Comparison of ENCODE assay signal across 8 cellular contexts in genomic region chr21:45818904-45819285, GRCh38.
A peak's percentile ranks its signal among the peaks of the same experiment; 100 is the strongest.
DNase-seq lines count a peak whose midpoint lies in the region; ATAC-seq and TF ChIP-seq lines count a peak whose summit lies in the region.

No MANE protein-coding gene starts in this region.

- H3K9me3 Mint-ChIP-seq in Calu3 (ENCODE audit: low read depth, unreplicated experiment) (no peaks in the 10 kb centered on the region), nephron (no peaks in the 10 kb centered on the region)

- no peaks in the 10 kb centered on the region for H3K36me3 ChIP-seq in OCI-LY3 (replicated peaks; ENCODE audit: low read depth, low read length)

- no peak overlapping the region for H3K27ac Mint-ChIP-seq in Calu3 (ENCODE audit: unreplicated experiment)
- peak overlapping the region in 2 of 3 experiments; percentile 66 to 82 for H3K27ac Mint-ChIP-seq in nephron

- H3K9ac ChIP-seq in OCI-LY3 (ENCODE audit: low read length): no peak overlapping the region

- no peak overlapping the region for H2AFZ ChIP-seq in OCI-LY3 (ENCODE audit: low read depth, low read length)

- no peaks in the 10 kb centered on the region for H4K20me1 ChIP-seq in OCI-LY3 (ENCODE audit: insufficient read depth, low read length)

- H3K4me2 ChIP-seq in OCI-LY3 (ENCODE audit: low read length): peak overlapping the region; percentile 53

- CTCF ChIA-PET in Calu3 (lab: Charles Lee): interaction anchor here (1.3 kb wide), 1 partner anchor 682 kb away, joined by 4 read pairs; no protein-coding TSS in a partner anchor

- H3K4me1 Mint-ChIP-seq in Calu3 (ENCODE audit: low read depth, unreplicated experiment) (peaks cover 12% of the 10 kb centered on the region), nephron (peaks cover 46% of the 10 kb centered on the region)

- ATAC-seq in GM18502 (IDR thresholded peaks at IDR 0.05; ENCODE audit: poor library complexity, unreplicated experiment) (no peak), GM21825 (IDR thresholded peaks at IDR 0.05; ENCODE audit: unreplicated experiment) (no peak)

- peak overlapping the region; percentile 56 for H3K4me3 ChIP-seq in OCI-LY3 (ENCODE audit: low read length)

- H3K27me3 ChIP-seq in OCI-LY3 (ENCODE audit: low read depth, low read length): peaks cover 17% of the 10 kb centered on the region; the same call in 1 of the 2 replicates

- intact Hi-C loops in Calu3 (cut with micrococcal nuclease; ENCODE audit: unreplicated experiment): no loop called here

- peaks cover 30% of the 10 kb centered on the region for H3K27me3 Mint-ChIP-seq in Calu3 (ENCODE audit: unreplicated experiment)
- peaks cover 17% of the 10 kb centered on the region for H3K27me3 Mint-ChIP-seq in nephron (ENCODE audit: low read depth)

- BruUV-seq in Calu3 (replicated peaks; lab: Mats Ljungman, UMichigan): no TSS peak

- H3K9me3 ChIP-seq in OCI-LY3 (ENCODE audit: insufficient read depth, low read length): no peaks in the 10 kb centered on the region

- DNase-seq in Calu3 (peak; percentile 24), mucosa of gallbladder (ENCODE audit: low spot score) (no peak), NCI-H128 (lab: John Stamatoyannopoulos, UW; ENCODE audit: unreplicated experiment) (no peak)
- DNase-seq in activated T-helper 9 cell treated with anti-CD3 and anti-CD28 coated beads, Interleukin-2, amount 50 U/mL, for 16 hours (ENCODE audit: low read depth): peak; percentile 64

- TF ChIP-seq CTCF in Calu3 (IDR thresholded peaks at IDR 0.05; ENCODE audit: unreplicated experiment) (no peak), OCI-LY3 (IDR thresholded peaks at IDR 0.05; ENCODE audit: low read depth, low read length) (no peak), nephron (IDR thresholded peaks at IDR 0.05; ENCODE audit: unreplicated experiment in 3 of 3) (no peak)

- no peak overlapping the region for H3K4me3 Mint-ChIP-seq in Calu3 (ENCODE audit: low read depth, unreplicated experiment)
- no peak overlapping the region for H3K4me3 Mint-ChIP-seq in nephron

- no peak overlapping the region for H3K27ac ChIP-seq in OCI-LY3 (ENCODE audit: low read length)

- H3K36me3 Mint-ChIP-seq in Calu3 (ENCODE audit: insufficient read depth, unreplicated experiment): no peaks in the 10 kb centered on the region
- no peaks in the 10 kb centered on the region for H3K36me3 Mint-ChIP-seq in nephron (ENCODE audit: low read depth)

- H3K79me2 ChIP-seq in OCI-LY3 (ENCODE audit: low read length): no peaks in the 10 kb centered on the region

- H3K4me1 ChIP-seq in OCI-LY3 (ENCODE audit: low read length): peaks cover 38% of the 10 kb centered on the region

Comparison
In these comparisons a context has a peak if more than half of its experiments do, and no peak if none do; other contexts are left out.
1. DNase-seq: peak in Calu3 (single experiment) and activated T-helper 9 cell treated with anti-CD3 and anti-CD28 coated beads, Interleukin-2, amount 50 U/mL, for 16 hours (single experiment); none in mucosa of gallbladder (single experiment) and NCI-H128 (single experiment).